6 cellular contexts compared by ENCODE assay signal in genomic region chrX:8758706-8759105, GRCh38. TPM values are rescaled to one million over a fixed set of nuclear protein-coding genes. Genes with fewer than 3 reads are reported as not detected.
"Had no signal": no experiment of that assay in that cellular context is flagged by ENCODE, and none has a peak within 500 bp of the region (broad histone marks: within the 10 kb centered on the region; RNA-seq: fewer than 3 reads in every experiment).

No MANE protein-coding gene starts in this region.

RNA-seq across cellular contexts. Expression of gene ANOS1, which starts 26.8 kb away (rescaled TPM):
- total RNA-seq: activated CD4-positive, alpha-beta T cell treated with anti-CD3 and anti-CD28 coated beads, Interleukin-2, amount 10 ng/mL, durations not matched to agents 24 days and 14 days; activated CD8-positive, alpha-beta memory T cell treated with anti-CD3 and anti-CD28 coated beads, Interleukin-2, amount 10 ng/mL, durations not matched to agents 7 days and 5 days; activated T-helper 1 cell treated with anti-CD3 and anti-CD28 coated beads, Interleukin-12 subunit alpha, Interleukin-12 subunit beta, Interleukin-2, Interleukin-4 antibody, amounts not matched to agents 30 ng/mL and 10 ng/mL and 1 ng/mL, durations not matched to agents 14 hours and 24 hours and 36 hours had no signal

RNA-seq across cellular contexts. Expression of gene FAM9A, which starts 42.5 kb away (rescaled TPM):
- total RNA-seq: activated B cell treated with CpG ODN at 0.5 μM for 24 hours; activated CD4-positive, alpha-beta T cell treated with anti-CD3 and anti-CD28 coated beads, Interleukin-2, amount 10 ng/mL, durations not matched to agents 24 days and 14 days; activated CD8-positive, alpha-beta memory T cell treated with anti-CD3 and anti-CD28 coated beads, Interleukin-2, amount 10 ng/mL, durations not matched to agents 7 days and 5 days; activated T-helper 1 cell treated with anti-CD3 and anti-CD28 coated beads, Interleukin-12 subunit alpha, Interleukin-12 subunit beta, Interleukin-2, Interleukin-4 antibody, amounts not matched to agents 30 ng/mL and 10 ng/mL and 1 ng/mL, durations not matched to agents 14 hours and 24 hours and 36 hours; ascending aorta; T-cell had no signal
